16 cellular contexts compared by ENCODE assay signal in genomic region chr9:133918123-133918813, GRCh38.
DNase-seq lines count a peak whose midpoint lies in the region; TF ChIP-seq lines count a peak whose summit lies in the region.
"Had no signal": no experiment of that assay in that cellular context is flagged by ENCODE, and none has a peak within 500 bp of the region (broad histone marks: within the 10 kb centered on the region; RNA-seq: fewer than 3 reads in every experiment).

No MANE protein-coding gene starts in this region.

- no peak overlapping the region for H3K4me2 ChIP-seq in hepatocyte
- H3K4me2 ChIP-seq: KMS-11 had no signal

- H3K9me3 ChIP-seq in hepatocyte (ENCODE audit: low read depth) = no peaks in the 10 kb centered on the region
- H3K9me3 ChIP-seq in SJCRH30 (replicated peaks) = no peaks in the 10 kb centered on the region

- peaks cover 87% of the 10 kb centered on the region for H3K79me2 ChIP-seq in hepatocyte

- H2AFZ ChIP-seq in hepatocyte = no peak overlapping the region

- DNase-seq in ELF-1 (ENCODE audit: low read depth, low spot score) (peak; percentile 38), astrocyte of the hippocampus (ENCODE audit: low read depth, low spot score) (peak; percentile 77), hepatocyte (ENCODE audit: low spot score) (no peak), posterior cingulate gyrus (peak in 7 of 10 donors; percentile 35 to 92 (median 51)), SKM-1 treated with dmso at 0.1 percent for 144 hours (lab: John Stamatoyannopoulos, UW; ENCODE audit: unreplicated experiment) (no peak), SJCRH30 (no peak), HUDEP-2 (lab: John Stamatoyannopoulos, UW; ENCODE audit: unreplicated experiment in 76 of 76) (no peak), RKO (ENCODE audit: low spot score) (no peak)
- DNase-seq: activated naive CD8-positive, alpha-beta T cell treated with anti-CD3 and anti-CD28 coated beads, Interleukin-2, amount 50 U/mL, for 24 hours; Calu3; mesendoderm; NCI-H1048; NCI-H2081 treated with DMSO at 0.1 percent for 48 hours; NCI-H510A; SIG-M5 had no signal

- peaks cover 21% of the 10 kb centered on the region for H4K20me1 ChIP-seq in hepatocyte (ENCODE audit: insufficient read depth, poor library complexity, severe bottlenecking)

- H3K9me2 ChIP-seq in hepatocyte (replicated peaks; ENCODE audit: insufficient read depth) = no peaks in the 10 kb centered on the region

- TF ChIP-seq CTCF in hepatocyte (IDR thresholded peaks at IDR 0.05; ENCODE audit: poor library complexity) = no peak

- H3K4me1 ChIP-seq in hepatocyte (ENCODE audit: insufficient read depth) (peaks cover 29% of the 10 kb centered on the region), SJCRH30 (peaks cover 12% of the 10 kb centered on the region)

- no peaks in the 10 kb centered on the region for H3K27me3 ChIP-seq in hepatocyte
- H3K27me3 ChIP-seq in SJCRH30 = no peaks in the 10 kb centered on the region

- intact Hi-C loops in posterior cingulate gyrus (cut with DNase I) = no loop called here

- H3K4me3 ChIP-seq in hepatocyte (no peak overlapping the region), SJCRH30 (no peak overlapping the region)

- H3K36me3 ChIP-seq in hepatocyte (replicated peaks; ENCODE audit: insufficient read depth, low read depth) = no peaks in the 10 kb centered on the region
- H3K36me3 ChIP-seq in SJCRH30 = peaks cover 3% of the 10 kb centered on the region; the same call in 1 of the 2 replicates

- peak overlapping the region; percentile 57 for H3K27ac ChIP-seq in hepatocyte
- H3K27ac ChIP-seq in SJCRH30 = no peak overlapping the region
- H3K27ac ChIP-seq: KMS-11 had no signal

- WGBS in hepatocyte (ENCODE audit: low lambda C conversion rate, missing lambda C conversion rate) = 91% methylated on average over 24 of the region's 24 CpGs

Comparison
In these comparisons a context has a peak if more than half of its experiments do, and no peak if none do; other contexts are left out.
1. DNase-seq: peak in ELF-1 (single experiment), astrocyte of the hippocampus (single experiment) and posterior cingulate gyrus (7 of 10); none in hepatocyte (single experiment), SKM-1 treated with dmso at 0.1 percent for 144 hours (single experiment), SJCRH30 (0 of 2), HUDEP-2 (0 of 76) and RKO (single experiment).